In the genomic region with DNA sequence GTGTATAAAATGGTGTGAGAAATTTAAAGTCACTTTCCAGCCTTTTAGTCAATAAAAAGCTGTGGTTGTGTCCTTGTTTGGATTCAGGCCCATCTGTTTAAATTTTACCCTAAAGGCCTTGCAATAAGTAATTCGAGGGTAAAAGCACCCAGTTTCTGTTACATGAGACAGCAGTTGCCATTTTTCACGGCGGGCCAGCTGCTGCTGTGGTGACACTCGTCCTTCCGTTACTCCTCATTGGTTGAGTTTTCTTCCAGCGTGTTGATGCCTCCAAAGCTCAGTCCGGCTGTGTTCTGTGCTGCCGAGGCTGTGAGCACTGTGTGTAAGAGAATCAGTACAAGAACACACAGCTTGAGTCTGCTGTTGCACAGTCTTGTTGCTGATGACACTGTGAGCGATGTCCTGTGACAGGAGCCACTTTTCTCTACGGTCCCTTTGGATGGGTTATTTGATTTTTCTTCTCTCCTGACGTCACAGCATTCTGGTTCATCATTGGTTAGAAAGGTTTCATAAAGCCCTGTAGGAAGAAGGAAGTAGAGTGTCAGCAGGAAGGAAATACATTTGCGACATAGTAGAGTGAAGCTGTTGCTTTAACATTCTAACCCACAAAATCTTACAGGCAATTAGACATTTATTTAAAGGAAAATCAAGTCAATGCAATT, we compare ENCODE assay signal across 20 cellular contexts.
DNase-seq lines count a peak whose midpoint lies in the region; ATAC-seq, FAIRE-seq and TF ChIP-seq lines count a peak whose summit lies in the region.
"Had no signal": no experiment of that assay in that cellular context is flagged by ENCODE, and none has a peak within 500 bp of the region (broad histone marks: within the 10 kb centered on the region; RNA-seq: fewer than 3 reads in every experiment).

No MANE protein-coding gene starts in this region.

- H3K27me3 ChIP-seq in effector memory CD4-positive, alpha-beta T cell (replicated peaks; ENCODE audit: control insufficient read depth, insufficient read depth, low read length, poor library complexity, severe bottlenecking) = no peaks in the 10 kb centered on the region

- TF ChIP-seq CTCF in NB4 (IDR thresholded peaks at IDR 0.05; ENCODE audit: low read depth, low read length) = no peak

- FAIRE-seq in frontal cortex (lab: Jason Lieb, UNC) = no peak
- FAIRE-seq: GM12892 had no signal

- H3K4me3 ChIP-seq in NB4 (ENCODE audit: low read depth, low read length) = no peak overlapping the region
- no peak overlapping the region for H3K4me3 ChIP-seq in effector memory CD4-positive, alpha-beta T cell (ENCODE audit: insufficient read depth, low read depth, low read length, poor library complexity, severe bottlenecking)
- H3K4me3 ChIP-seq: GM23248 had no signal

- DNase-seq in DMS53 (lab: John Stamatoyannopoulos, UW) (peak; percentile 85), NB4 (ENCODE audit: low read depth) (peak; percentile 2), OCI-M1 (lab: John Stamatoyannopoulos, UW) (peak; percentile 76), medulla oblongata (ENCODE audit: extremely low spot score) (peak; percentile 3), frontal cortex (ENCODE audit: low spot score in 2 of 2) (no peak), SK-N-DZ (ENCODE audit: low spot score) (no peak)
- no peak for DNase-seq in effector memory CD4-positive, alpha-beta T cell
- DNase-seq: CD4-positive, CD25-positive, alpha-beta regulatory T cell; DND-41; GDM1; GM23248; NCI-H1105; NCI-H187 treated with DMSO at 0.1 percent for 48 hours; NCI-H69; Right ventricle myocardium superior; T-cell had no signal

- TF ChIP-seq POLR2A in NB4 (IDR thresholded peaks at IDR 0.05; ENCODE audit: extremely low read depth, insufficient read length) = no peak

- H3K27ac ChIP-seq in effector memory CD4-positive, alpha-beta T cell (ENCODE audit: insufficient read depth, low read length, poor library complexity, severe bottlenecking) = no peak overlapping the region
- H3K27ac ChIP-seq: GM23248 had no signal

- H3K9me3 ChIP-seq in effector memory CD4-positive, alpha-beta T cell (ENCODE audit: control insufficient read depth, low read length) = no peaks in the 10 kb centered on the region

- ATAC-seq in GM19023 (IDR thresholded peaks at IDR 0.05; ENCODE audit: unreplicated experiment) = no peak
- ATAC-seq: HCT116, Panc1, T-cell had no signal

- no peaks in the 10 kb centered on the region for H3K36me3 ChIP-seq in effector memory CD4-positive, alpha-beta T cell (ENCODE audit: control insufficient read depth, insufficient read depth, low read length)

- no peaks in the 10 kb centered on the region for H3K4me1 ChIP-seq in effector memory CD4-positive, alpha-beta T cell (ENCODE audit: control insufficient read depth, insufficient read depth, low read length, poor library complexity, severe bottlenecking)

Comparison
In these comparisons a context has a peak if more than half of its experiments do, and no peak if none do; other contexts are left out.
1. DNase-seq: peak in DMS53 (single experiment), NB4 (single experiment), OCI-M1 (single experiment) and medulla oblongata (single experiment); none in frontal cortex (0 of 2), SK-N-DZ (single experiment) and effector memory CD4-positive, alpha-beta T cell (0 of 3).